13 cellular contexts compared by ENCODE assay signal in the genomic region with DNA sequence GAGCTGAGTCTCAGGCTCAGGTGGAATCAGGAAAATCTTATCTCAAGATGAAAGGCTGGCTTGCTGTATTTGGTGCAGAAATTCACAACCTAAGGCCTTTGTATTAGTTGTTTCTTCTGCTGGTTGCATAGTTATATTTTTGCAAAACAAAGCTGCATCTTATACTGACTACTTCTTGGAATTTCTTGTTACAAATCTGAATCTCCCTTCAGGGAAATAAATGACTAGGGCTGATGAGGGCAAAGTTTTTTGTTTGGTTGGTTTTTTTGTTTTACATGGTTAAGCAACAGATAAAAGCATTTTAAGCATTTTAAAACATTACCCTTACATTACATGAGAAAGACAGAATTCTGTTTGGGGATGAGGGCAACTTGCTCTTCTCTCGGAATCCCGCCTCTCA. TPM values are rescaled to one million over a fixed set of nuclear protein-coding genes. Genes with fewer than 3 reads are reported as not detected.
A peak's percentile ranks its signal among the peaks of the same experiment; 100 is the strongest.
DNase-seq lines count a peak whose midpoint lies in the region; ATAC-seq lines count a peak whose summit lies in the region.
"Had no signal": no experiment of that assay in that cellular context is flagged by ENCODE, and none has a peak within 500 bp of the region (broad histone marks: within the 10 kb centered on the region; RNA-seq: fewer than 3 reads in every experiment).

No MANE protein-coding gene starts in this region.

- no peak for DNase-seq in activated naive CD4-positive, alpha-beta T cell treated with anti-CD3 and anti-CD28 coated beads, Interleukin-2, amount 10 ng/mL, durations not matched to agents 7 days and 5 days
- no peak for DNase-seq in activated naive CD4-positive, alpha-beta T cell treated with anti-CD3 and anti-CD28 coated beads, Interleukin-2, amount 50 U/mL, for 72 hours (ENCODE audit: low spot score in 2 of 2)
- DNase-seq in activated T-helper 2 cell treated with anti-CD3 and anti-CD28 coated beads, Interferon-gamma antibody, Interleukin-2, Interleukin-4, amounts not matched to agents 10 μg/mL and 5 μg/mL and 100 μg/mL, durations not matched to agents 14 hours and 24 hours and 36 hours (ENCODE audit: low spot score), result no peak
- no peak for DNase-seq in stimulated activated effector memory CD8-positive, alpha-beta T cell treated with anti-CD3 and anti-CD28 coated beads, Interleukin-12 subunit alpha, Interleukin-12 subunit beta, amount 100 ng/mL, for 72 hours (ENCODE audit: low spot score in 2 of 2)
- no peak for DNase-seq in cerebellum (ENCODE audit: low spot score)
- DNase-seq in SIG-M5 (lab: John Stamatoyannopoulos, UW), result no peak
- DNase-seq: COR-L47, NCI-H1092, NCI-H146, NCI-H510A treated with DMSO at 0.1 percent for 48 hours, NCI-H82, PC-9 had no signal

- ATAC-seq in activated naive CD4-positive, alpha-beta T cell treated with anti-CD3 and anti-CD28 coated beads, Interleukin-2, amount 50 U/mL, for 72 hours, result no peak
- ATAC-seq in stimulated activated effector memory CD8-positive, alpha-beta T cell treated with anti-CD3 and anti-CD28 coated beads, Interleukin-12 subunit alpha, Interleukin-12 subunit beta, amount 100 ng/mL, for 72 hours, result no peak

- peaks cover 12% of the 10 kb centered on the region for H3K9me3 Mint-ChIP-seq in activated naive CD4-positive, alpha-beta T cell treated with anti-CD3 and anti-CD28 coated beads, Interleukin-2, amount 10 ng/mL, durations not matched to agents 7 days and 5 days
- H3K9me3 Mint-ChIP-seq in activated naive CD4-positive, alpha-beta T cell treated with anti-CD3 and anti-CD28 coated beads, Interleukin-2, amount 50 U/mL, for 72 hours, result peaks cover 4 to 5% of the 10 kb centered on the region in 2 donors
- no peaks in the 10 kb centered on the region for H3K9me3 Mint-ChIP-seq in T-helper 1 cell treated with Interleukin-12 subunit alpha and Interleukin-12 subunit beta and Interleukin-4 antibody, amounts not matched to agents 30 μg/mL and 1 μg/mL, for 36 hours
- H3K9me3 Mint-ChIP-seq in activated T-helper 2 cell treated with anti-CD3 and anti-CD28 coated beads, Interferon-gamma antibody, Interleukin-2, Interleukin-4, amounts not matched to agents 10 μg/mL and 5 μg/mL and 100 μg/mL, durations not matched to agents 14 hours and 24 hours and 36 hours, result peaks cover 6% of the 10 kb centered on the region
- peaks cover 3% of the 10 kb centered on the region for H3K9me3 Mint-ChIP-seq in stimulated activated effector memory CD8-positive, alpha-beta T cell treated with anti-CD3 and anti-CD28 coated beads, Interleukin-12 subunit alpha, Interleukin-12 subunit beta, amount 100 ng/mL, for 72 hours

- H3K4me3 Mint-ChIP-seq in activated naive CD4-positive, alpha-beta T cell treated with anti-CD3 and anti-CD28 coated beads, Interleukin-2, amount 10 ng/mL, durations not matched to agents 7 days and 5 days, result no peak overlapping the region
- no peak overlapping the region for H3K4me3 Mint-ChIP-seq in T-helper 1 cell treated with Interleukin-12 subunit alpha and Interleukin-12 subunit beta and Interleukin-4 antibody, amounts not matched to agents 30 μg/mL and 1 μg/mL, for 36 hours
- no peak overlapping the region for H3K4me3 Mint-ChIP-seq in activated T-helper 2 cell treated with anti-CD3 and anti-CD28 coated beads, Interferon-gamma antibody, Interleukin-2, Interleukin-4, amounts not matched to agents 10 μg/mL and 5 μg/mL and 100 μg/mL, durations not matched to agents 14 hours and 24 hours and 36 hours (ENCODE audit: low read depth)
- H3K4me3 Mint-ChIP-seq in stimulated activated effector memory CD8-positive, alpha-beta T cell treated with anti-CD3 and anti-CD28 coated beads, Interleukin-12 subunit alpha, Interleukin-12 subunit beta, amount 100 ng/mL, for 72 hours, result peak overlapping the region; percentile 22

- no peaks in the 10 kb centered on the region for H3K27me3 Mint-ChIP-seq in activated naive CD4-positive, alpha-beta T cell treated with anti-CD3 and anti-CD28 coated beads, Interleukin-2, amount 10 ng/mL, durations not matched to agents 7 days and 5 days
- H3K27me3 Mint-ChIP-seq in T-helper 1 cell treated with Interleukin-12 subunit alpha and Interleukin-12 subunit beta and Interleukin-4 antibody, amounts not matched to agents 30 μg/mL and 1 μg/mL, for 36 hours (ENCODE audit: low read depth), result no peaks in the 10 kb centered on the region
- H3K27me3 Mint-ChIP-seq in activated T-helper 2 cell treated with anti-CD3 and anti-CD28 coated beads, Interferon-gamma antibody, Interleukin-2, Interleukin-4, amounts not matched to agents 10 μg/mL and 5 μg/mL and 100 μg/mL, durations not matched to agents 14 hours and 24 hours and 36 hours (ENCODE audit: low read depth), result no peaks in the 10 kb centered on the region

- H3K4me1 Mint-ChIP-seq in activated naive CD4-positive, alpha-beta T cell treated with anti-CD3 and anti-CD28 coated beads, Interleukin-2, amount 10 ng/mL, durations not matched to agents 7 days and 5 days, result peaks cover 74% of the 10 kb centered on the region
- H3K4me1 Mint-ChIP-seq in T-helper 1 cell treated with Interleukin-12 subunit alpha and Interleukin-12 subunit beta and Interleukin-4 antibody, amounts not matched to agents 30 μg/mL and 1 μg/mL, for 36 hours (ENCODE audit: low read depth), result peaks cover 58% of the 10 kb centered on the region
- peaks cover 68% of the 10 kb centered on the region for H3K4me1 Mint-ChIP-seq in activated T-helper 2 cell treated with anti-CD3 and anti-CD28 coated beads, Interferon-gamma antibody, Interleukin-2, Interleukin-4, amounts not matched to agents 10 μg/mL and 5 μg/mL and 100 μg/mL, durations not matched to agents 14 hours and 24 hours and 36 hours (ENCODE audit: low read depth)
- peaks cover 57% of the 10 kb centered on the region for H3K4me1 Mint-ChIP-seq in stimulated activated effector memory CD8-positive, alpha-beta T cell treated with anti-CD3 and anti-CD28 coated beads, Interleukin-12 subunit alpha, Interleukin-12 subunit beta, amount 100 ng/mL, for 72 hours

- H3K36me3 Mint-ChIP-seq in activated naive CD4-positive, alpha-beta T cell treated with anti-CD3 and anti-CD28 coated beads, Interleukin-2, amount 10 ng/mL, durations not matched to agents 7 days and 5 days, result peaks cover 29% of the 10 kb centered on the region
- H3K36me3 Mint-ChIP-seq in activated naive CD4-positive, alpha-beta T cell treated with anti-CD3 and anti-CD28 coated beads, Interleukin-2, amount 50 U/mL, for 72 hours, result peaks cover 10 to 14% of the 10 kb centered on the region in 2 donors
- H3K36me3 Mint-ChIP-seq in T-helper 1 cell treated with Interleukin-12 subunit alpha and Interleukin-12 subunit beta and Interleukin-4 antibody, amounts not matched to agents 30 μg/mL and 1 μg/mL, for 36 hours (ENCODE audit: low read depth), result peaks cover 14% of the 10 kb centered on the region
- peaks cover 22% of the 10 kb centered on the region for H3K36me3 Mint-ChIP-seq in activated T-helper 2 cell treated with anti-CD3 and anti-CD28 coated beads, Interferon-gamma antibody, Interleukin-2, Interleukin-4, amounts not matched to agents 10 μg/mL and 5 μg/mL and 100 μg/mL, durations not matched to agents 14 hours and 24 hours and 36 hours (ENCODE audit: low read depth)
- peaks cover 6% of the 10 kb centered on the region for H3K36me3 Mint-ChIP-seq in stimulated activated effector memory CD8-positive, alpha-beta T cell treated with anti-CD3 and anti-CD28 coated beads, Interleukin-12 subunit alpha, Interleukin-12 subunit beta, amount 100 ng/mL, for 72 hours

- peak overlapping the region; percentile 46 for H3K27ac Mint-ChIP-seq in activated naive CD4-positive, alpha-beta T cell treated with anti-CD3 and anti-CD28 coated beads, Interleukin-2, amount 10 ng/mL, durations not matched to agents 7 days and 5 days
- peak overlapping the region in 1 of 2 donors; percentile 84 for H3K27ac Mint-ChIP-seq in activated naive CD4-positive, alpha-beta T cell treated with anti-CD3 and anti-CD28 coated beads, Interleukin-2, amount 50 U/mL, for 72 hours
- peak overlapping the region; percentile 74 for H3K27ac Mint-ChIP-seq in T-helper 1 cell treated with Interleukin-12 subunit alpha and Interleukin-12 subunit beta and Interleukin-4 antibody, amounts not matched to agents 30 μg/mL and 1 μg/mL, for 36 hours
- peak overlapping the region; percentile 74 for H3K27ac Mint-ChIP-seq in activated T-helper 2 cell treated with anti-CD3 and anti-CD28 coated beads, Interferon-gamma antibody, Interleukin-2, Interleukin-4, amounts not matched to agents 10 μg/mL and 5 μg/mL and 100 μg/mL, durations not matched to agents 14 hours and 24 hours and 36 hours
- peak overlapping the region; percentile 87 for H3K27ac Mint-ChIP-seq in stimulated activated effector memory CD8-positive, alpha-beta T cell treated with anti-CD3 and anti-CD28 coated beads, Interleukin-12 subunit alpha, Interleukin-12 subunit beta, amount 100 ng/mL, for 72 hours

- intact Hi-C loops in activated T-helper 2 cell treated with anti-CD3 and anti-CD28 coated beads, Interferon-gamma antibody, Interleukin-2, Interleukin-4, amounts not matched to agents 10 μg/mL and 5 μg/mL and 100 μg/mL, durations not matched to agents 14 hours and 24 hours and 36 hours (cut with micrococcal nuclease), result no loop called here

- CTCF ChIA-PET in activated naive CD4-positive, alpha-beta T cell treated with anti-CD3 and anti-CD28 coated beads, Interleukin-2, amount 10 ng/mL, durations not matched to agents 7 days and 5 days (lab: Charles Lee), result interaction anchor here (1.6 to 2.2 kb wide), 2 partner anchors 17 to 27 kb away, joined by 5 read pairs; no protein-coding TSS in a partner anchor

RNA-seq across cellular contexts. Expression of gene LRRN3, which starts 13.9 kb away (rescaled TPM):
- 10 to 100 TPM in 1 of 2 donors, 1 to 10 TPM in 1; 9.3 to 29.6 TPM for total RNA-seq in activated naive CD4-positive, alpha-beta T cell treated with anti-CD3 and anti-CD28 coated beads, Interleukin-2, amount 50 U/mL, for 72 hours
- total RNA-seq in activated T-helper 2 cell treated with anti-CD3 and anti-CD28 coated beads, Interferon-gamma antibody, Interleukin-2, Interleukin-4, amounts not matched to agents 10 μg/mL and 5 μg/mL and 100 μg/mL, durations not matched to agents 14 hours and 24 hours and 36 hours, result 28.0 and 29.4 TPM in 2 replicates
- 108 TPM for total RNA-seq in cerebellum
- total RNA-seq: PC-9 had no signal
